21 cellular contexts compared by ENCODE assay signal in the genomic region with DNA sequence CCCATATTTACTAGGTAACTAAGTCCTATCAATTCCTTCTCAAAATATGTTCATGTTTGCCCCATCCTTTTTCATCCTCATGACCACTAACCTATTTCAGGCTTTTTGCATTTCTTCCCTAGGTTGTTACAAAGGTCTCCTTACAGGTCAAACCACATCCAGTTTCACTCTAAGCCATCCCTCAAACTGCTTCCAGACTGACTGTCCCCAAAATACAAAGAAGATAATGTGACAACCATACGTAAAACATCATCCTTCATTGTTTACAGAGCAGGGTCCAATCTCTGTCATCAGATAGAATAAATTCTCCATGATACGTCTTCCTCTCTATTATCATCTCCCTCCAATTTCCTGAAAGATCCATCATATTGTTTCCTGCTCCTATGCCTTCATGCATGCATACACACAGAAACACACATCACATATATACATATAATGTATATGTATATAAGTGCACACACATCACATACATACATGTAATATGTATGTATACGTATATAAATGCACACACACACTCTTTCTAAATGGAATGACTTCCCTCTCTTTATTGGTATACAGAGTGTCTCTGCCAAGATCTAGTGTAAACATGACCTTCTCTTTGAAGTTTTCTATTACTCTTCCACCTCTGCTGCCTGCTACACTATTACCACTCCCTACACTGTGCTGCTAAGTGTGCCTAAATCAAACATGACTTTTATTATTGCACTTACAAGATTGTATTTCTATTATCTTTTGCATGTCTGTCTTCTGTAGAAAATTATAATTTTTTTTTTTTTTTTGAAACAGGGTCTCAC. TPM values are rescaled to one million over a fixed set of nuclear protein-coding genes. Genes with fewer than 3 reads are reported as not detected.
DNase-seq lines count a peak whose midpoint lies in the region; ATAC-seq and TF ChIP-seq lines count a peak whose summit lies in the region.
"Had no signal": no experiment of that assay in that cellular context is flagged by ENCODE, and none has a peak within 500 bp of the region (broad histone marks: within the 10 kb centered on the region; RNA-seq: fewer than 3 reads in every experiment).

No MANE protein-coding gene starts in this region.

- no peaks in the 10 kb centered on the region for H3K9me3 ChIP-seq in upper lobe of right lung

- H3K4me1 Mint-ChIP-seq in stimulated activated memory B cell treated with anti-CD40 and anti-IgM and Interleukin-4, amounts not matched to agents 10 μg/mL and 1 μg/mL and 100 μg/mL, for 72 hours = no peaks in the 10 kb centered on the region
- H3K4me1 Mint-ChIP-seq: B cell; CD4-positive, CD25-positive, alpha-beta regulatory T cell had no signal

- H3K9me3 Mint-ChIP-seq in stimulated activated memory B cell treated with anti-CD40 and anti-IgM and Interleukin-4, amounts not matched to agents 10 μg/mL and 1 μg/mL and 100 μg/mL, for 72 hours = no peaks in the 10 kb centered on the region

- no peak overlapping the region for H3K4me3 Mint-ChIP-seq in stimulated activated memory B cell treated with anti-CD40 and anti-IgM and Interleukin-4, amounts not matched to agents 10 μg/mL and 1 μg/mL and 100 μg/mL, for 72 hours
- H3K4me3 Mint-ChIP-seq: B cell; CD4-positive, CD25-positive, alpha-beta regulatory T cell had no signal

- H3K36me3 ChIP-seq in upper lobe of right lung = no peaks in the 10 kb centered on the region

- DNase-seq in NCI-H510A treated with DMSO at 0.1 percent for 48 hours (lab: John Stamatoyannopoulos, UW) = peak; percentile 75
- DNase-seq in NCI-H510A (lab: John Stamatoyannopoulos, UW) = no peak
- peak; percentile 38 for DNase-seq in NCI-H748 treated with DMSO at 0.1 percent for 48 hours (lab: John Stamatoyannopoulos, UW)
- no peak for DNase-seq in left lobe of liver (ENCODE audit: low spot score)
- no peak for DNase-seq in central memory CD4-positive, alpha-beta T cell
- no peak for DNase-seq in C1 segment of cervical spinal cord (lab: John Stamatoyannopoulos, UW)
- DNase-seq in upper lobe of right lung = no peak
- DNase-seq: 8988T; Caco-2; CD4-positive, CD25-positive, alpha-beta regulatory T cell; KBM-7; MV-4-11; NCI-H1417; NCI-H187; NCI-H2107; NCI-H526; OCI-M1; SHP77 had no signal

- intact Hi-C loops in upper lobe of right lung (cut with DNase I) = no loop called here

- no peak for TF ChIP-seq CTCF in upper lobe of right lung (IDR thresholded peaks at IDR 0.05)

- peak; percentile 76 for ATAC-seq in left lobe of liver
- no peak for ATAC-seq in stimulated activated memory B cell treated with anti-CD40 and anti-IgM and Interleukin-4, amounts not matched to agents 10 μg/mL and 1 μg/mL and 100 μg/mL, for 72 hours
- ATAC-seq in upper lobe of right lung = no peak

- no peaks in the 10 kb centered on the region for H3K27me3 ChIP-seq in upper lobe of right lung

- no peaks in the 10 kb centered on the region for H3K27me3 Mint-ChIP-seq in stimulated activated memory B cell treated with anti-CD40 and anti-IgM and Interleukin-4, amounts not matched to agents 10 μg/mL and 1 μg/mL and 100 μg/mL, for 72 hours

- H3K4me3 ChIP-seq in upper lobe of right lung = no peak overlapping the region
- H3K4me3 ChIP-seq: SK-N-MC had no signal

- no peaks in the 10 kb centered on the region for H3K36me3 Mint-ChIP-seq in stimulated activated memory B cell treated with anti-CD40 and anti-IgM and Interleukin-4, amounts not matched to agents 10 μg/mL and 1 μg/mL and 100 μg/mL, for 72 hours
- H3K36me3 Mint-ChIP-seq: CD4-positive, CD25-positive, alpha-beta regulatory T cell had no signal

- H3K27ac Mint-ChIP-seq in stimulated activated memory B cell treated with anti-CD40 and anti-IgM and Interleukin-4, amounts not matched to agents 10 μg/mL and 1 μg/mL and 100 μg/mL, for 72 hours = no peak overlapping the region
- H3K27ac Mint-ChIP-seq: B cell; CD4-positive, CD25-positive, alpha-beta regulatory T cell had no signal

- H3K27ac ChIP-seq in upper lobe of right lung = no peak overlapping the region
- H3K27ac ChIP-seq: SK-N-MC had no signal

- no peaks in the 10 kb centered on the region for H3K4me1 ChIP-seq in upper lobe of right lung
- H3K4me1 ChIP-seq: Caco-2 had no signal

RNA-seq across cellular contexts. Expression of gene EPS8, which starts 30.7 kb away (rescaled TPM):
- 27.0 TPM for total RNA-seq in left lobe of liver
- 58.2 TPM for total RNA-seq in upper lobe of right lung

Comparison
In these comparisons a context has a peak if more than half of its experiments do, and no peak if none do; other contexts are left out.
1. DNase-seq: peak in NCI-H510A treated with DMSO at 0.1 percent for 48 hours (single experiment) and NCI-H748 treated with DMSO at 0.1 percent for 48 hours (single experiment); none in NCI-H510A (single experiment), left lobe of liver (single experiment), central memory CD4-positive, alpha-beta T cell (single experiment), C1 segment of cervical spinal cord (0 of 14) and upper lobe of right lung (single experiment).